Comparison of ENCODE assay signal across 2 cellular contexts in the genomic region with DNA sequence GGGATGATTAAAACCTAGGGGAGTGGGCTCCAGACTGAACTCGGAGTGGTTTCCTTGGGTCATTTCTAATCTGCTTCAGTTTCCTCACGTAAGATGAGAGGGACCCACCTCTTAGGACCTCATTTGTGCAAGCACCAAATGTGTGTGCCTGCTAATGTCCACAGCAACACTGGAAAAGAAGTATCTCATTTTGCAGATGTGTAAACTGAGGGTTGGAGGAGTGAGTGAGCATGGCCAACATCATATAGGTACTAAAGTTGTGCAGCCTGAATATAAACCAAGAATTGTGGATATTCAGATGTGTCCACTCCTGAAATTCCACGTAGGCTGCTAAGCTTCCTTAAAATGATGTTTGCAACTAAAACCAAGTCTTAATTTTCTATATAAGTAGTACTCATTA.
TF ChIP-seq lines count a peak whose summit lies in the region.

No MANE protein-coding gene starts in this region.

TF ChIP-seq in SK-N-SH, 30 proteins besides CTCF, POLR2A, EP300 and RAD21 (continued from another document):
- TF ChIP-seq USF2 (IDR thresholded peaks at IDR 0.05; ENCODE audit: borderline replicate concordance, low read depth, low read length) (no peak), EZH2phosphoT487 (IDR thresholded peaks at IDR 0.05; ENCODE audit: borderline replicate concordance, low read depth) (no peak), SMC3 (IDR thresholded peaks at IDR 0.05; ENCODE audit: low read depth, low read length) (no peak)

TF ChIP-seq in SK-N-SH treated with all-trans-retinoic acid at 6 μM for 48 hours, 23 proteins besides CTCF, POLR2A, EP300 and RAD21 (continued from another document):
- TF ChIP-seq, protein P1, sequence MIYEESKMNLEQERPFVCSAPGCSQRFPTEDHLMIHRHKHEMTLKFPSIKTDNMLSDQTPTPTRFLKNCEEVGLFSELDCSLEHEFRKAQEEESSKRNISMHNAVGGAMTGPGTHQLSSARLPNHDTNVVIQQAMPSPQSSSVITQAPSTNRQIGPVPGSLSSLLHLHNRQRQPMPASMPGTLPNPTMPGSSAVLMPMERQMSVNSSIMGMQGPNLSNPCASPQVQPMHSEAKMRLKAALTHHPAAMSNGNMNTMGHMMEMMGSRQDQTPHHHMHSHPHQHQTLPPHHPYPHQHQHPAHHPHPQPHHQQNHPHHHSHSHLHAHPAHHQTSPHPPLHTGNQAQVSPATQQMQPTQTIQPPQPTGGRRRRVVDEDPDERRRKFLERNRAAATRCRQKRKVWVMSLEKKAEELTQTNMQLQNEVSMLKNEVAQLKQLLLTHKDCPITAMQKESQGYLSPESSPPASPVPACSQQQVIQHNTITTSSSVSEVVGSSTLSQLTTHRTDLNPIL (CRISPR knock-in tag; IDR thresholded peaks at IDR 0.05; ENCODE audit: low read depth): no peak
